ENCODE assay signal across 20 cellular contexts in genomic region chr11:10601722-10602281, GRCh38. TPM values are rescaled to one million over a fixed set of nuclear protein-coding genes. Genes with fewer than 3 reads are reported as not detected.
A peak's percentile ranks its signal among the peaks of the same experiment; 100 is the strongest.
DNase-seq lines count a peak whose midpoint lies in the region; ATAC-seq, FAIRE-seq and TF ChIP-seq lines count a peak whose summit lies in the region.
"Had no signal": no experiment of that assay in that cellular context is flagged by ENCODE, and none has a peak within 500 bp of the region (broad histone marks: within the 10 kb centered on the region; RNA-seq: fewer than 3 reads in every experiment).

No MANE protein-coding gene starts in this region.

- TF ChIP-seq RAD21 in HepG2 (CRISPR knock-in tag; IDR thresholded peaks at IDR 0.05) = no peak

- no peak overlapping the region for H3T11ph ChIP-seq in H9 (ENCODE audit: low read length)

- H3K9me3 ChIP-seq in H9 (ENCODE audit: control insufficient read depth, low read depth, low read length) = no peaks in the 10 kb centered on the region
- H3K9me3 ChIP-seq in HepG2 (ENCODE audit: low read length) = no peaks in the 10 kb centered on the region
- H3K9me3 ChIP-seq in gastrocnemius medialis = no peaks in the 10 kb centered on the region

- H2AFZ ChIP-seq in H9 (ENCODE audit: low read length) = no peak overlapping the region
- no peak overlapping the region for H2AFZ ChIP-seq in HepG2 (ENCODE audit: low read length)

- ATAC-seq in HepG2 (no peak), gastrocnemius medialis (no peak), GM21737 (IDR thresholded peaks at IDR 0.05; ENCODE audit: unreplicated experiment) (no peak), WTC11 (no peak)
- no peak for ATAC-seq in activated T-cell treated with anti-CD3 and anti-CD28 coated beads, Interleukin-2, amount 50 U/mL, for 4 hours
- ATAC-seq: sciatic nerve; stimulated activated naive CD8-positive, alpha-beta T cell treated with anti-CD3 and anti-CD28 coated beads, Interleukin-15, Interleukin-2, amounts not matched to agents 100 U/mL and 50 U/mL, for 24 hours had no signal

- H4K5ac ChIP-seq in H9 (ENCODE audit: insufficient read length, low read depth, low read length) = no peak overlapping the region

- H3K27ac Mint-ChIP-seq in H9 (no peak overlapping the region), WTC11 (no peak overlapping the region)

- no peaks in the 10 kb centered on the region for H3K79me2 ChIP-seq in H9 (ENCODE audit: insufficient read depth, low read length)
- no peaks in the 10 kb centered on the region for H3K79me2 ChIP-seq in HepG2 (ENCODE audit: insufficient read depth, low read length)

- no peak overlapping the region for H3K9ac ChIP-seq in H9 (ENCODE audit: extremely low read depth, insufficient read length, low read length)
- no peak overlapping the region for H3K9ac ChIP-seq in HepG2 (ENCODE audit: insufficient read depth, low read depth, low read length)

- H2BK5ac ChIP-seq in H9 (ENCODE audit: insufficient read length, low read length) = no peak overlapping the region

- WGBS in H9 (ENCODE audit: extremely low coverage, insufficient read length, low lambda C conversion rate) = no CpG with 5 or more reads among the region's 6 CpGs
- WGBS in HepG2 (ENCODE audit: low lambda C conversion rate) = 73% methylated on average over 2 of the region's 6 CpGs

- H3K4ac ChIP-seq in H9 (ENCODE audit: low read depth, low read length) = no peak overlapping the region

- no peak overlapping the region for H4K8ac ChIP-seq in H9 (replicated peaks; ENCODE audit: insufficient read length, low read depth, low read length)

- H3K18ac ChIP-seq in H9 (ENCODE audit: insufficient read length, low read depth, low read length) = no peak overlapping the region

- H3K4me3 ChIP-seq in coronary artery (no peak overlapping the region), HepG2 (replicated peaks in 1 of 3; ENCODE audit: insufficient read depth in 1 of 3, low read depth in 2 of 3, low read length in 3 of 3) (no peak overlapping the region), gastrocnemius medialis (no peak overlapping the region)
- H3K4me3 ChIP-seq: SK-N-MC had no signal

- no peak overlapping the region for H2AK5ac ChIP-seq in H9 (ENCODE audit: insufficient read length, low read length)

- no peak overlapping the region for H3K56ac ChIP-seq in H9 (ENCODE audit: insufficient read length, low read depth, low read length)

- H3K27me3 ChIP-seq in H9 (ENCODE audit: insufficient read depth, low read length) (no peaks in the 10 kb centered on the region), HepG2 (ENCODE audit: control insufficient read depth in 1 of 2, insufficient read depth in 2 of 2, low read length in 2 of 2) (no peaks in the 10 kb centered on the region), gastrocnemius medialis (no peaks in the 10 kb centered on the region)

- H3K36me3 Mint-ChIP-seq in H9 (ENCODE audit: insufficient read depth in 1 of 3, low read depth in 3 of 3) = no peaks in the 10 kb centered on the region
- H3K36me3 Mint-ChIP-seq in activated T-cell treated with anti-CD3 and anti-CD28 coated beads, Interleukin-2, amount 50 U/mL, for 4 hours (ENCODE audit: insufficient read depth) = no peaks in the 10 kb centered on the region
- H3K36me3 Mint-ChIP-seq in WTC11 = no peaks in the 10 kb centered on the region

- no peak overlapping the region for H3K27ac ChIP-seq in H9 (ENCODE audit: insufficient read length, low read depth, low read length)
- peak overlapping the region; percentile 36 to 87 for H3K27ac ChIP-seq in coronary artery
- no peak overlapping the region for H3K27ac ChIP-seq in HepG2 (ENCODE audit: extremely low read length, insufficient read depth, low read length)
- peak overlapping the region; percentile 85 to 93 (median 89) for H3K27ac ChIP-seq in gastrocnemius medialis
- H3K27ac ChIP-seq: SK-N-MC had no signal

- no peak overlapping the region for H2BK20ac ChIP-seq in H9 (ENCODE audit: low read depth, low read length, poor library complexity, severe bottlenecking)

- H3K4me1 ChIP-seq in H9 (ENCODE audit: insufficient read depth, low read length) = peaks cover 7% of the 10 kb centered on the region; the same call in 1 of the 2 replicates
- H3K4me1 ChIP-seq in HepG2 (ENCODE audit: insufficient read depth, low read length) = peaks cover 66% of the 10 kb centered on the region
- peaks cover 66 to 75% of the 10 kb centered on the region in 2 donors for H3K4me1 ChIP-seq in gastrocnemius medialis

- H4K20me1 ChIP-seq in H9 (ENCODE audit: control insufficient read depth, insufficient read depth, insufficient read length) (no peaks in the 10 kb centered on the region), HepG2 (ENCODE audit: insufficient read depth, low read length) (no peaks in the 10 kb centered on the region)

- H3K4me3 Mint-ChIP-seq in H9 = no peak overlapping the region
- no peak overlapping the region for H3K4me3 Mint-ChIP-seq in activated T-cell treated with anti-CD3 and anti-CD28 coated beads, Interleukin-2, amount 50 U/mL, for 4 hours
- no peak overlapping the region for H3K4me3 Mint-ChIP-seq in WTC11

- H3K36me3 ChIP-seq in HepG2 (replicated peaks in 1 of 2; ENCODE audit: control insufficient read depth in 1 of 2, insufficient read depth in 2 of 2, low read length in 2 of 2) (no peaks in the 10 kb centered on the region), gastrocnemius medialis (no peaks in the 10 kb centered on the region)

- no peaks in the 10 kb centered on the region for H3K23me2 ChIP-seq in H9 (ENCODE audit: insufficient read length, low read depth, low read length, poor library complexity, severe bottlenecking)

- CTCF ChIA-PET in HepG2 (lab: Yijun Ruan, JAX; ENCODE audit: low intra/inter-chr PET ratio, low total read pairs) = no interaction called here
- CTCF ChIA-PET in WTC11 (lab: Charles Lee) = interaction anchor here (1.5 kb wide), 1 partner anchor 23 kb away, joined by 3 read pairs; no protein-coding TSS in a partner anchor

- TF ChIP-seq POLR2A in HepG2 (IDR thresholded peaks at IDR 0.05; ENCODE audit: insufficient read depth in 1 of 2, low read depth in 2 of 2, low read length in 2 of 2) (no peak), gastrocnemius medialis (IDR thresholded peaks at IDR 0.05) (no peak)

- no peaks in the 10 kb centered on the region for H3K79me1 ChIP-seq in H9 (ENCODE audit: insufficient read depth, low read depth, low read length, poor library complexity, severe bottlenecking)

- no peak overlapping the region for H2BK15ac ChIP-seq in H9 (ENCODE audit: low read depth, low read length)

- no peak overlapping the region for H3K23ac ChIP-seq in H9 (ENCODE audit: insufficient read length, low read depth, low read length)

- H2BK120ac ChIP-seq in H9 (ENCODE audit: low read depth, low read length, poor library complexity, severe bottlenecking) = no peak overlapping the region

- no peak for FAIRE-seq in HepG2 (lab: Jason Lieb, UNC)
- FAIRE-seq: D721Med, H54, TTC549 had no signal

- no peaks in the 10 kb centered on the region for H3K9me3 Mint-ChIP-seq in H9
- no peaks in the 10 kb centered on the region for H3K9me3 Mint-ChIP-seq in activated T-cell treated with anti-CD3 and anti-CD28 coated beads, Interleukin-2, amount 50 U/mL, for 4 hours
- no peaks in the 10 kb centered on the region for H3K9me3 Mint-ChIP-seq in WTC11

- DNase-seq in H9 = no peak
- no peak for DNase-seq in coronary artery (ENCODE audit: low spot score)
- no peak for DNase-seq in HepG2 (ENCODE audit: low spot score)
- DNase-seq in gastrocnemius medialis = peak in 1 of 2 donors; percentile 59
- no peak for DNase-seq in activated T-cell treated with anti-CD3 and anti-CD28 coated beads, Interleukin-2, amount 50 U/mL, for 4 hours
- DNase-seq in KBM-7 = no peak
- no peak for DNase-seq in WTC11 (ENCODE audit: low spot score)
- DNase-seq: activated CD8-positive, alpha-beta memory T cell treated with anti-CD3 and anti-CD28 coated beads for 24 hours; activated effector memory CD4-positive, alpha-beta T cell treated with Interleukin-2 at 50 U/mL for 16 hours; effector CD4-positive, alpha-beta T cell; NCI-H1417 treated with DMSO at 0.1 percent for 48 hours; NCI-H446; stimulated activated naive CD8-positive, alpha-beta T cell treated with anti-CD3 and anti-CD28 coated beads, Interleukin-15, Interleukin-2, amounts not matched to agents 100 U/mL and 50 U/mL, for 24 hours had no signal

- H3K4me1 Mint-ChIP-seq in H9 (peaks cover 12 to 17% of the 10 kb centered on the region in 2 experiments), WTC11 (peaks cover 17% of the 10 kb centered on the region)
- peaks cover 9% of the 10 kb centered on the region for H3K4me1 Mint-ChIP-seq in activated T-cell treated with anti-CD3 and anti-CD28 coated beads, Interleukin-2, amount 50 U/mL, for 4 hours (ENCODE audit: low read depth)

- no peaks in the 10 kb centered on the region for H3K27me3 Mint-ChIP-seq in H9 (ENCODE audit: low read depth)
- H3K27me3 Mint-ChIP-seq in activated T-cell treated with anti-CD3 and anti-CD28 coated beads, Interleukin-2, amount 50 U/mL, for 4 hours (ENCODE audit: low read depth) = peaks cover 7% of the 10 kb centered on the region
- no peaks in the 10 kb centered on the region for H3K27me3 Mint-ChIP-seq in WTC11 (ENCODE audit: low read depth)

- H3K4me2 ChIP-seq in H9 (ENCODE audit: insufficient read depth, insufficient read length, low read length) (no peak overlapping the region), HepG2 (ENCODE audit: low read depth, low read length) (no peak overlapping the region)

- TF ChIP-seq CTCF in H9 (conservative IDR thresholded peaks at IDR 0.05) (no peak), coronary artery (IDR thresholded peaks at IDR 0.05) (no peak), HepG2 (CRISPR knock-in tag; IDR thresholded peaks at IDR 0.05) (no peak), gastrocnemius medialis (IDR thresholded peaks at IDR 0.05 in 4 of 5, conservative IDR thresholded peaks at IDR 0.05 in 1 of 5) (no peak), WTC11 (IDR thresholded peaks at IDR 0.05) (no peak)

- in situ Hi-C loops in HepG2 (cut with HindIII; ENCODE audit: extremely low pct_ligation_motif_present, low pct_unique_long_range_greater_than_20kb) = no loop called here
- in situ Hi-C loops in gastrocnemius medialis (cut with MboI; ENCODE audit: low sequenced_read_pairs in 4 of 4) = no loop called here
- in situ Hi-C loops in KBM-7 (cut with MboI; ENCODE audit: low pct_unique_long_range_greater_than_20kb, low sequenced_read_pairs) = no loop called here

- H2BK12ac ChIP-seq in H9 (ENCODE audit: insufficient read length, low read depth, low read length) = no peak overlapping the region

- no TSS peak for BruUV-seq in HepG2 (replicated peaks; lab: Mats Ljungman, UMichigan)

- intact Hi-C loops in HepG2 (cut with micrococcal nuclease; ENCODE audit: unreplicated experiment) (no loop called here), gastrocnemius medialis (cut with DNase I; ENCODE audit: low total_unique reads) (loop anchor here (5.0 kb wide), 1 partner anchor 195 kb away; no protein-coding TSS in a partner anchor)

- POLR2A ChIA-PET in HepG2 (lab: Yijun Ruan, JAX) (no interaction called here), WTC11 (lab: Charles Lee) (no interaction called here)

- TF ChIP-seq EP300 in HepG2 (IDR thresholded peaks at IDR 0.05; ENCODE audit: low read depth in 2 of 2, low read length in 2 of 2) (no peak), HepG2 (CRISPR knock-in tag; IDR thresholded peaks at IDR 0.05; ENCODE audit: borderline replicate concordance) (no peak)

- H4K91ac ChIP-seq in H9 (ENCODE audit: insufficient read length, low read depth, low read length) = peak overlapping the region; percentile 21

- H3K14ac ChIP-seq in H9 (ENCODE audit: insufficient read depth, low read length) = no peak overlapping the region; the same call in 1 of the 2 replicates

RNA-seq across cellular contexts. Expression of gene LYVE1, which starts 33.3 kb away (rescaled TPM):
- total RNA-seq in H9 (2021) (not detected in 2 replicates), HepG2 (2016; rRNA removed; fragmentation: Illumina TruSeq; extraction: Trizol) (0.81 and 1.4 TPM in 2 replicates), gastrocnemius medialis (10 to 100 TPM; 12.1 to 30.2 (median 19.2) TPM), WTC11 (2021) (0.24 to 0.37 TPM (median 0.32 TPM) in 3 replicates)
- total RNA-seq in HepG2 (2016; cell fraction: cytosol; rRNA removed; fragmentation: Illumina TruSeq; extraction: Trizol; ENCODE audit: low read depth) = 0.09 and 0.10 TPM in 2 replicates
- 0.65 and 1.3 TPM in 2 replicates for total RNA-seq in HepG2 (2016; cell fraction: insoluble cytoplasmic fraction; rRNA removed; fragmentation: Illumina TruSeq; extraction: Trizol)
- total RNA-seq in HepG2 (2016; cell fraction: membrane; rRNA removed; fragmentation: Illumina TruSeq; extraction: Trizol) = 0.34 TPM in 2 replicates
- 1.4 and 1.7 TPM in 2 replicates for total RNA-seq in HepG2 (2016; cell fraction: nucleus; rRNA removed; fragmentation: Illumina TruSeq; extraction: Trizol)
- polyA plus RNA-seq in HepG2 (2011; rRNA removed) = 0.82 and 1.2 TPM in 2 replicates
- 0.48 and 0.72 TPM in 2 replicates for polyA plus RNA-seq in HepG2 (2011; cell fraction: cytosol; rRNA removed)
- polyA plus RNA-seq in HepG2 (2011; cell fraction: nucleus; rRNA removed) = 0.32 and 0.35 TPM in 2 replicates
- 0.11 and 0.16 TPM in 2 replicates for polyA plus RNA-seq in HepG2 (2012)
- 0.08 and 0.14 TPM in 2 replicates for polyA plus RNA-seq in HepG2 (2016; cell fraction: cytosol; fragmentation: Illumina TruSeq; extraction: Trizol; ENCODE audit: low read depth)
- 0.72 and 0.82 TPM in 2 replicates for polyA plus RNA-seq in HepG2 (2016; cell fraction: insoluble cytoplasmic fraction; fragmentation: Illumina TruSeq; extraction: Trizol; ENCODE audit: low read depth)
- polyA plus RNA-seq in HepG2 (2016; cell fraction: membrane; fragmentation: Illumina TruSeq; extraction: Trizol; ENCODE audit: low read depth) = 0.19 and 0.28 TPM in 2 replicates
- 1.2 and 3.0 TPM in 2 replicates for polyA plus RNA-seq in HepG2 (2016; cell fraction: nucleus; fragmentation: Illumina TruSeq; extraction: Trizol; ENCODE audit: insufficient read depth, low read depth)
- 0.04 TPM in 1 of 2 replicates, not detected in the other for polyA minus RNA-seq in HepG2 (2011; rRNA and poly(A)+ RNA removed; ENCODE audit: low replicate concordance)
- 0.69 TPM in 1 of 2 replicates, not detected in the other for polyA minus RNA-seq in HepG2 (2011; cell fraction: cytosol; rRNA and poly(A)+ RNA removed)
- 0.26 TPM in 1 of 2 replicates, not detected in the other for polyA minus RNA-seq in HepG2 (2011; cell fraction: nucleus; rRNA and poly(A)+ RNA removed)
- total RNA-seq in activated T-cell treated with anti-CD3 and anti-CD28 coated beads, Interleukin-2, amount 50 U/mL, for 4 hours = under 1 TPM in 2 of 3 donors, not detected in 1; 0.27 to 0.33 TPM
- total RNA-seq: OCI-LY7 had no signal

Comparison
In these comparisons a context has a peak if more than half of its experiments do, and no peak if none do; other contexts are left out.
1. H3K27ac ChIP-seq: peak in coronary artery (2 of 2) and gastrocnemius medialis (4 of 4); none in H9 (single experiment) and HepG2 (single experiment).